ENCODE assay signal across 1 cellular context in the genomic region with DNA sequence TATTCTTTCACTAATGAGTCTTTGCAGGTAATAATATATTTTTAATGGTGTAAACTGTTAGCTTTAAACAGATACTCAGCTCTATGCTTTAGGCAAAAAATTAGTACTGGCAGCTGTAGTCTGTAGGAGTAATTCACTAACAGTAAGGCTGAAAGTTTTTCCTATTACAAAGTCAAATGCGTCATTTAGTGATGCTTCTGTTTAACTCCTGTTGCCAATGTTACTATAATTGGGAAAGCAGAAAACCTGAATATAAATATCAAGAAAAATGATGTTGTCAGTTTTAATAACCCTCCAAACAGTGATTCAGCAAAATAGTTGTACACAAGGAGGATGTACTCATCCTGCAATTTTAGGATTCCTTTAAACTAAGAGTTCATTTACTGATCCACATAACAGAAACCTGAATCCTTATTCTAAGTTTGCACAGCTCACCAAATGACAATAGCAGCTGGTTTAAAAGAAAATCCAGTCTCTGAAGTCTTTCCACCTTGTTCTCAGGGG.
TF ChIP-seq lines count a peak whose summit lies in the region.

No MANE protein-coding gene starts in this region.

TF ChIP-seq in SK-N-SH, 30 proteins besides CTCF, POLR2A, EP300 and RAD21 (continued from another document):
- TF ChIP-seq, protein P1, sequence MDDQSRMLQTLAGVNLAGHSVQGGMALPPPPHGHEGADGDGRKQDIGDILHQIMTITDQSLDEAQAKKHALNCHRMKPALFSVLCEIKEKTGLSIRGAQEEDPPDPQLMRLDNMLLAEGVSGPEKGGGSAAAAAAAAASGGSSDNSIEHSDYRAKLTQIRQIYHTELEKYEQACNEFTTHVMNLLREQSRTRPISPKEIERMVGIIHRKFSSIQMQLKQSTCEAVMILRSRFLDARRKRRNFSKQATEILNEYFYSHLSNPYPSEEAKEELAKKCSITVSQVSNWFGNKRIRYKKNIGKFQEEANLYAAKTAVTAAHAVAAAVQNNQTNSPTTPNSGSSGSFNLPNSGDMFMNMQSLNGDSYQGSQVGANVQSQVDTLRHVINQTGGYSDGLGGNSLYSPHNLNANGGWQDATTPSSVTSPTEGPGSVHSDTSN (IDR thresholded peaks at IDR 0.05), result peak; percentile 86
- TF ChIP-seq, protein P2, sequence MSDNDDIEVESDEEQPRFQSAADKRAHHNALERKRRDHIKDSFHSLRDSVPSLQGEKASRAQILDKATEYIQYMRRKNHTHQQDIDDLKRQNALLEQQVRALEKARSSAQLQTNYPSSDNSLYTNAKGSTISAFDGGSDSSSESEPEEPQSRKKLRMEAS (IDR thresholded peaks at IDR 0.05; ENCODE audit: low read depth), result no peak
- no peak for TF ChIP-seq TAF1 (IDR thresholded peaks at IDR 0.05; ENCODE audit: borderline replicate concordance, low read depth, low read length)
- peak; percentile 48; the same call in 1 of the 2 replicates for TF ChIP-seq TEAD4 (IDR thresholded peaks at IDR 0.05; ENCODE audit: borderline replicate concordance, insufficient read depth)
- no peak for TF ChIP-seq CHD2 (IDR thresholded peaks at IDR 0.05; ENCODE audit: low read length, partially characterized antibody)
- no peak for TF ChIP-seq RFX5 (IDR thresholded peaks at IDR 0.05; ENCODE audit: low read length)
- TF ChIP-seq RXRA (IDR thresholded peaks at IDR 0.05; ENCODE audit: borderline replicate concordance, low read depth), result 0 out of 2 replicates have a peak, but pooled peaks have one; percentile 37
- TF ChIP-seq ELF1 (IDR thresholded peaks at IDR 0.05), result peak; percentile 22; the same call in 1 of the 2 replicates
- TF ChIP-seq, protein P3, sequence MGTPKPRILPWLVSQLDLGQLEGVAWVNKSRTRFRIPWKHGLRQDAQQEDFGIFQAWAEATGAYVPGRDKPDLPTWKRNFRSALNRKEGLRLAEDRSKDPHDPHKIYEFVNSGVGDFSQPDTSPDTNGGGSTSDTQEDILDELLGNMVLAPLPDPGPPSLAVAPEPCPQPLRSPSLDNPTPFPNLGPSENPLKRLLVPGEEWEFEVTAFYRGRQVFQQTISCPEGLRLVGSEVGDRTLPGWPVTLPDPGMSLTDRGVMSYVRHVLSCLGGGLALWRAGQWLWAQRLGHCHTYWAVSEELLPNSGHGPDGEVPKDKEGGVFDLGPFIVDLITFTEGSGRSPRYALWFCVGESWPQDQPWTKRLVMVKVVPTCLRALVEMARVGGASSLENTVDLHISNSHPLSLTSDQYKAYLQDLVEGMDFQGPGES (IDR thresholded peaks at IDR 0.05; ENCODE audit: low read depth, low read length), result no peak
- TF ChIP-seq, protein P4, sequence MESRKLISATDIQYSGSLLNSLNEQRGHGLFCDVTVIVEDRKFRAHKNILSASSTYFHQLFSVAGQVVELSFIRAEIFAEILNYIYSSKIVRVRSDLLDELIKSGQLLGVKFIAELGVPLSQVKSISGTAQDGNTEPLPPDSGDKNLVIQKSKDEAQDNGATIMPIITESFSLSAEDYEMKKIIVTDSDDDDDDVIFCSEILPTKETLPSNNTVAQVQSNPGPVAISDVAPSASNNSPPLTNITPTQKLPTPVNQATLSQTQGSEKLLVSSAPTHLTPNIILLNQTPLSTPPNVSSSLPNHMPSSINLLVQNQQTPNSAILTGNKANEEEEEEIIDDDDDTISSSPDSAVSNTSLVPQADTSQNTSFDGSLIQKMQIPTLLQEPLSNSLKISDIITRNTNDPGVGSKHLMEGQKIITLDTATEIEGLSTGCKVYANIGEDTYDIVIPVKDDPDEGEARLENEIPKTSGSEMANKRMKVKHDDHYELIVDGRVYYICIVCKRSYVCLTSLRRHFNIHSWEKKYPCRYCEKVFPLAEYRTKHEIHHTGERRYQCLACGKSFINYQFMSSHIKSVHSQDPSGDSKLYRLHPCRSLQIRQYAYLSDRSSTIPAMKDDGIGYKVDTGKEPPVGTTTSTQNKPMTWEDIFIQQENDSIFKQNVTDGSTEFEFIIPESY (IDR thresholded peaks at IDR 0.05; ENCODE audit: borderline replicate concordance, low read depth), result no peak
- peak; percentile 43; the same call in 1 of the 2 replicates for TF ChIP-seq POLR2AphosphoS5 (IDR thresholded peaks at IDR 0.05; ENCODE audit: low read depth, low read length)
